Comparison of ENCODE assay signal across 1 cellular context in the genomic region with DNA sequence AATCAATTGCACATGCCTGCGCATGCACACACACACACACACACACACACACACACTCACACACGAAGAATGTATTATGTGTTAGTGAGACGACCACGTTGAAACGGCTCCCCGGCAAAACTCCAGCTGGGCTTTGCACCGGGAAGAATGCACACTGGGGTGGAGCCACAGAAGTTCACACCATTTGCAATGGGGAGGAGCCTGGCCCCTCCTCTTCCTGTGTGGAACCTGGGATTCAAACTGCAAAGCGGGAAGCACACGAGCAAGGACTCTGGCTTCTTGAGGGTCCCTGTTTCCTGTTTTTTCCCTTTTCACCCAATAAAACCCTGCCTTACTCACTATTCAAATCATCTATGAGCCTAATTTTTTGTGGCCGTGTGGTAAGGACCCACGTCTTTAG.
TF ChIP-seq lines count a peak whose summit lies in the region.

No MANE protein-coding gene starts in this region.

TF ChIP-seq in HepG2, 621 proteins besides CTCF, POLR2A, EP300 and RAD21 (continued from another document):
- TF ChIP-seq GABPB1 (CRISPR knock-in tag; IDR thresholded peaks at IDR 0.05) (peak; percentile 69; the same call in 1 of the 2 replicates), GABPA (IDR thresholded peaks at IDR 0.05; ENCODE audit: low read depth, low read length) (0 out of 2 replicates have a peak, but pooled peaks have one; percentile 19), GABPA (CRISPR knock-in tag; IDR thresholded peaks at IDR 0.05; ENCODE audit: low read depth) (peak; percentile 77)
- TF ChIP-seq, protein P1, sequence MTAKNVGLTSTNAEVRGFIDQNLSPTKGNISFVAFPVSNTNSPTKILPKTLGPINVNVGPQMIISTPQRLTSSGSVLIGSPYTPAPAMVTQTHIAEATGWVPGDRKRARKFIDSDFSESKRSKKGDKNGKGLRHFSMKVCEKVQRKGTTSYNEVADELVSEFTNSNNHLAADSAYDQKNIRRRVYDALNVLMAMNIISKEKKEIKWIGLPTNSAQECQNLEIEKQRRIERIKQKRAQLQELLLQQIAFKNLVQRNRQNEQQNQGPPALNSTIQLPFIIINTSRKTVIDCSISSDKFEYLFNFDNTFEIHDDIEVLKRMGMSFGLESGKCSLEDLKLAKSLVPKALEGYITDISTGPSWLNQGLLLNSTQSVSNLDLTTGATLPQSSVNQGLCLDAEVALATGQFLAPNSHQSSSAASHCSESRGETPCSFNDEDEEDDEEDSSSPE (CRISPR knock-in tag; IDR thresholded peaks at IDR 0.05) = no peak
- TF ChIP-seq, protein P2, sequence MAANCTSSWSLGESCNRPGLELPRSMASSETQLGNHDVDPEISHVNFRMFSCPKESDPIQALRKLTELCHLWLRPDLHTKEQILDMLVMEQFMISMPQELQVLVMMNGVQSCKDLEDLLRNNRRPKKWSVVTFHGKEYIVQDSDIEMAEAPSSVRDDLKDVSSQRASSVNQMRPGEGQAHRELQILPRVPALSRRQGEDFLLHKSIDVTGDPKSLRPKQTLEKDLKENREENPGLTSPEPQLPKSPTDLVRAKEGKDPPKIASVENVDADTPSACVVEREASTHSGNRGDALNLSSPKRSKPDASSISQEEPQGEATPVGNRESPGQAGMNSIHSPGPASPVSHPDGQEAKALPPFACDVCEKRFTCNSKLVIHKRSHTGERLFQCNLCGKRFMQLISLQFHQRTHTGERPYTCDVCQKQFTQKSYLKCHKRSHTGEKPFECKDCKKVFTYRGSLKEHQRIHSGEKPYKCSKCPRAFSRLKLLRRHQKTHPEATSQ (CRISPR knock-in tag; IDR thresholded peaks at IDR 0.05; ENCODE audit: borderline replicate concordance) = no peak
- TF ChIP-seq, protein P3, sequence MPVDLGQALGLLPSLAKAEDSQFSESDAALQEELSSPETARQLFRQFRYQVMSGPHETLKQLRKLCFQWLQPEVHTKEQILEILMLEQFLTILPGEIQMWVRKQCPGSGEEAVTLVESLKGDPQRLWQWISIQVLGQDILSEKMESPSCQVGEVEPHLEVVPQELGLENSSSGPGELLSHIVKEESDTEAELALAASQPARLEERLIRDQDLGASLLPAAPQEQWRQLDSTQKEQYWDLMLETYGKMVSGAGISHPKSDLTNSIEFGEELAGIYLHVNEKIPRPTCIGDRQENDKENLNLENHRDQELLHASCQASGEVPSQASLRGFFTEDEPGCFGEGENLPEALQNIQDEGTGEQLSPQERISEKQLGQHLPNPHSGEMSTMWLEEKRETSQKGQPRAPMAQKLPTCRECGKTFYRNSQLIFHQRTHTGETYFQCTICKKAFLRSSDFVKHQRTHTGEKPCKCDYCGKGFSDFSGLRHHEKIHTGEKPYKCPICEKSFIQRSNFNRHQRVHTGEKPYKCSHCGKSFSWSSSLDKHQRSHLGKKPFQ (CRISPR knock-in tag; IDR thresholded peaks at IDR 0.05; ENCODE audit: insufficient replicate concordance) = peak; percentile 38
- TF ChIP-seq, protein P4, sequence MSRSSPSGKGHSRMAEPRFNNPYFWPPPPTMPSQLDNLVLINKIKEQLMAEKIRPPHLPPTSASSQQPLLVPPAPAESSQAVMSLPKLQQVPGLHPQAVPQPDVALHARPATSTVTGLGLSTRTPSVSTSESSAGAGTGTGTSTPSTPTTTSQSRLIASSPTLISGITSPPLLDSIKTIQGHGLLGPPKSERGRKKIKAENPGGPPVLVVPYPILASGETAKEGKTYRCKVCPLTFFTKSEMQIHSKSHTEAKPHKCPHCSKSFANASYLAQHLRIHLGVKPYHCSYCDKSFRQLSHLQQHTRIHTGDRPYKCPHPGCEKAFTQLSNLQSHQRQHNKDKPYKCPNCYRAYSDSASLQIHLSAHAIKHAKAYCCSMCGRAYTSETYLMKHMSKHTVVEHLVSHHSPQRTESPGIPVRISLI (CRISPR knock-in tag; IDR thresholded peaks at IDR 0.05; ENCODE audit: borderline replicate concordance) = no peak
- TF ChIP-seq, protein P5, sequence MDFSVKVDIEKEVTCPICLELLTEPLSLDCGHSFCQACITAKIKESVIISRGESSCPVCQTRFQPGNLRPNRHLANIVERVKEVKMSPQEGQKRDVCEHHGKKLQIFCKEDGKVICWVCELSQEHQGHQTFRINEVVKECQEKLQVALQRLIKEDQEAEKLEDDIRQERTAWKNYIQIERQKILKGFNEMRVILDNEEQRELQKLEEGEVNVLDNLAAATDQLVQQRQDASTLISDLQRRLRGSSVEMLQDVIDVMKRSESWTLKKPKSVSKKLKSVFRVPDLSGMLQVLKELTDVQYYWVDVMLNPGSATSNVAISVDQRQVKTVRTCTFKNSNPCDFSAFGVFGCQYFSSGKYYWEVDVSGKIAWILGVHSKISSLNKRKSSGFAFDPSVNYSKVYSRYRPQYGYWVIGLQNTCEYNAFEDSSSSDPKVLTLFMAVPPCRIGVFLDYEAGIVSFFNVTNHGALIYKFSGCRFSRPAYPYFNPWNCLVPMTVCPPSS (IDR thresholded peaks at IDR 0.05) = no peak
- TF ChIP-seq, protein P6, sequence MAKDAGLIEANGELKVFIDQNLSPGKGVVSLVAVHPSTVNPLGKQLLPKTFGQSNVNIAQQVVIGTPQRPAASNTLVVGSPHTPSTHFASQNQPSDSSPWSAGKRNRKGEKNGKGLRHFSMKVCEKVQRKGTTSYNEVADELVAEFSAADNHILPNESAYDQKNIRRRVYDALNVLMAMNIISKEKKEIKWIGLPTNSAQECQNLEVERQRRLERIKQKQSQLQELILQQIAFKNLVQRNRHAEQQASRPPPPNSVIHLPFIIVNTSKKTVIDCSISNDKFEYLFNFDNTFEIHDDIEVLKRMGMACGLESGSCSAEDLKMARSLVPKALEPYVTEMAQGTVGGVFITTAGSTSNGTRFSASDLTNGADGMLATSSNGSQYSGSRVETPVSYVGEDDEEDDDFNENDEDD (CRISPR knock-in tag; IDR thresholded peaks at IDR 0.05; ENCODE audit: borderline replicate concordance) = peak; percentile 60; the same call in 1 of the 2 replicates
- TF ChIP-seq, protein P7, sequence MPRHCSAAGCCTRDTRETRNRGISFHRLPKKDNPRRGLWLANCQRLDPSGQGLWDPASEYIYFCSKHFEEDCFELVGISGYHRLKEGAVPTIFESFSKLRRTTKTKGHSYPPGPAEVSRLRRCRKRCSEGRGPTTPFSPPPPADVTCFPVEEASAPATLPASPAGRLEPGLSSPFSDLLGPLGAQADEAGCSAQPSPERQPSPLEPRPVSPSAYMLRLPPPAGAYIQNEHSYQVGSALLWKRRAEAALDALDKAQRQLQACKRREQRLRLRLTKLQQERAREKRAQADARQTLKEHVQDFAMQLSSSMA (CRISPR knock-in tag; IDR thresholded peaks at IDR 0.05) = no peak
